30 cellular contexts compared by ENCODE assay signal in genomic region chr20:4967752-4968477, GRCh38. TPM values are rescaled to one million over a fixed set of nuclear protein-coding genes. Genes with fewer than 3 reads are reported as not detected.
DNase-seq lines count a peak whose midpoint lies in the region; ATAC-seq and TF ChIP-seq lines count a peak whose summit lies in the region.
"Had no signal": no experiment of that assay in that cellular context is flagged by ENCODE, and none has a peak within 500 bp of the region (broad histone marks: within the 10 kb centered on the region; RNA-seq: fewer than 3 reads in every experiment).

No MANE protein-coding gene starts in this region.

- no peak overlapping the region for H3K4me3 ChIP-seq in CD8-positive, alpha-beta T cell (ENCODE audit: low read depth, low read length)
- H3K4me3 ChIP-seq in prostate gland, result no peak overlapping the region
- H3K4me3 ChIP-seq: gastroesophageal sphincter, hepatocyte, lung, skin epidermis, tibial artery had no signal

- H3K27ac Mint-ChIP-seq in CD8-positive, alpha-beta T cell, result peak overlapping the region; percentile 39
- H3K27ac Mint-ChIP-seq in activated T-helper 17 cell treated with anti-CD3 and anti-CD28 coated beads, Interleukin-2, amount 50 U/mL, for 72 hours, result peak overlapping the region; percentile 10
- H3K27ac Mint-ChIP-seq: activated CD4-positive, alpha-beta T cell treated with anti-CD3 and anti-CD28 coated beads for 36 hours; nephron had no signal

- no peaks in the 10 kb centered on the region for H3K9me3 Mint-ChIP-seq in CD8-positive, alpha-beta T cell
- H3K9me3 Mint-ChIP-seq in activated T-helper 17 cell treated with anti-CD3 and anti-CD28 coated beads, Interleukin-2, amount 50 U/mL, for 72 hours, result no peaks in the 10 kb centered on the region
- H3K9me3 Mint-ChIP-seq: CD4-positive, alpha-beta memory T cell; nephron; stimulated activated naive CD8-positive, alpha-beta T cell treated with anti-CD3 and anti-CD28 coated beads, Interleukin-15, amount 100 ng/mL, for 72 hours had no signal

- H3K36me3 Mint-ChIP-seq in CD8-positive, alpha-beta T cell, result peaks cover 41% of the 10 kb centered on the region
- peaks cover 42% of the 10 kb centered on the region for H3K36me3 Mint-ChIP-seq in activated T-helper 17 cell treated with anti-CD3 and anti-CD28 coated beads, Interleukin-2, amount 50 U/mL, for 72 hours (ENCODE audit: low read depth)

- DNase-seq in CD8-positive, alpha-beta T cell, result no peak
- no peak for DNase-seq in prostate gland (ENCODE audit: low spot score)
- no peak for DNase-seq in RKO (ENCODE audit: low spot score)
- no peak for DNase-seq in NCI-H187 treated with DMSO at 0.1 percent for 48 hours (lab: John Stamatoyannopoulos, UW)
- DNase-seq: activated CD4-positive, alpha-beta T cell treated with anti-CD3 and anti-CD28 coated beads for 36 hours; activated CD8-positive, alpha-beta memory T cell treated with anti-CD3 and anti-CD28 coated beads for 24 hours; activated gamma-delta T cell treated with Interleukin-2 at 50 U/mL for 16 hours; activated T-cell treated with anti-CD3 and anti-CD28 coated beads for 4 hours; CD4-positive, alpha-beta memory T cell; dermis blood vessel endothelial cell; EL; Kasumi-1; kidney glomerular epithelial cell; NCI-H1417; NCI-H2081; NCI-H226; NCI-H69; retina; SHP77 treated with DMSO at 0.1 percent for 48 hours; stimulated activated naive CD8-positive, alpha-beta T cell treated with anti-CD3 and anti-CD28 coated beads, Interleukin-15, amount 100 ng/mL, for 72 hours; tibial artery had no signal

- H3K27ac ChIP-seq in CD8-positive, alpha-beta T cell (ENCODE audit: low read depth, low read length), result no peak overlapping the region
- peak overlapping the region; percentile 35 for H3K27ac ChIP-seq in layer of hippocampus (ENCODE audit: low read depth, low read length)
- H3K27ac ChIP-seq in prostate gland, result peak overlapping the region; percentile 2 to 6
- H3K27ac ChIP-seq: gastroesophageal sphincter, hepatocyte, tibial artery had no signal

- H3K27me3 ChIP-seq in CD8-positive, alpha-beta T cell (ENCODE audit: insufficient read depth, low read length), result no peaks in the 10 kb centered on the region
- H3K27me3 ChIP-seq in layer of hippocampus (ENCODE audit: control insufficient read depth, insufficient read depth, low read length) (no peaks in the 10 kb centered on the region), prostate gland (replicated peaks; ENCODE audit: insufficient read depth) (no peaks in the 10 kb centered on the region)
- H3K27me3 ChIP-seq: gastroesophageal sphincter, hepatocyte, tibial artery had no signal

- 97% methylated on average over 12 of the region's 12 CpGs for WGBS in prostate gland

- H3K36me3 ChIP-seq in CD8-positive, alpha-beta T cell (ENCODE audit: insufficient read depth, low read length), result peaks cover 9% of the 10 kb centered on the region
- H3K36me3 ChIP-seq in prostate gland, result no peaks in the 10 kb centered on the region

- H3K4me3 Mint-ChIP-seq in CD8-positive, alpha-beta T cell, result no peak overlapping the region
- no peak overlapping the region for H3K4me3 Mint-ChIP-seq in activated T-helper 17 cell treated with anti-CD3 and anti-CD28 coated beads, Interleukin-2, amount 50 U/mL, for 72 hours
- H3K4me3 Mint-ChIP-seq: activated CD4-positive, alpha-beta T cell treated with anti-CD3 and anti-CD28 coated beads for 36 hours; CD4-positive, alpha-beta memory T cell; nephron; stimulated activated naive CD8-positive, alpha-beta T cell treated with anti-CD3 and anti-CD28 coated beads, Interleukin-15, amount 100 ng/mL, for 72 hours had no signal

- TF ChIP-seq POLR2A in prostate gland (IDR thresholded peaks at IDR 0.05), result no peak

- no peaks in the 10 kb centered on the region for H3K27me3 Mint-ChIP-seq in CD8-positive, alpha-beta T cell (ENCODE audit: low read depth)
- no peaks in the 10 kb centered on the region for H3K27me3 Mint-ChIP-seq in activated T-helper 17 cell treated with anti-CD3 and anti-CD28 coated beads, Interleukin-2, amount 50 U/mL, for 72 hours
- H3K27me3 Mint-ChIP-seq: activated CD4-positive, alpha-beta T cell treated with anti-CD3 and anti-CD28 coated beads for 36 hours; CD4-positive, alpha-beta memory T cell; stimulated activated naive CD8-positive, alpha-beta T cell treated with anti-CD3 and anti-CD28 coated beads, Interleukin-15, amount 100 ng/mL, for 72 hours had no signal

- H3K9me3 ChIP-seq in CD8-positive, alpha-beta T cell (ENCODE audit: low read length), result no peaks in the 10 kb centered on the region
- H3K9me3 ChIP-seq in prostate gland, result no peaks in the 10 kb centered on the region
- H3K9me3 ChIP-seq: gastroesophageal sphincter, tibial artery had no signal

- no peaks in the 10 kb centered on the region for H3K4me1 ChIP-seq in CD8-positive, alpha-beta T cell (ENCODE audit: insufficient read depth, low read length)
- no peaks in the 10 kb centered on the region for H3K4me1 ChIP-seq in prostate gland (replicated peaks)

- no peak for TF ChIP-seq CTCF in CD8-positive, alpha-beta T cell (IDR thresholded peaks at IDR 0.05)
- no peak for TF ChIP-seq CTCF in prostate gland (IDR thresholded peaks at IDR 0.05)

- POLR2A ChIA-PET in CD8-positive, alpha-beta T cell (lab: Charles Lee), result no interaction called here

- intact Hi-C loops in CD8-positive, alpha-beta T cell (cut with DNase I, micrococcal nuclease), result no loop called here
- intact Hi-C loops in prostate gland (cut with DNase I), result no loop called here

- ATAC-seq in CD8-positive, alpha-beta T cell, result no peak
- ATAC-seq in activated T-helper 17 cell treated with anti-CD3 and anti-CD28 coated beads, Interleukin-2, amount 50 U/mL, for 72 hours (replicated peaks), result no peak
- no peak for ATAC-seq in HG03442 (IDR thresholded peaks at IDR 0.05; ENCODE audit: unreplicated experiment)
- no peak for ATAC-seq in GM19035 (IDR thresholded peaks at IDR 0.05; ENCODE audit: unreplicated experiment)
- ATAC-seq: activated CD4-positive, alpha-beta T cell treated with anti-CD3 and anti-CD28 coated beads for 36 hours; gastroesophageal sphincter; stimulated activated naive CD8-positive, alpha-beta T cell treated with anti-CD3 and anti-CD28 coated beads, Interleukin-15, amount 100 ng/mL, for 72 hours had no signal

- CTCF ChIA-PET in CD8-positive, alpha-beta T cell (lab: Charles Lee), result interaction anchor here (1.6 kb wide), 1 partner anchor 13 kb away, joined by 7 read pairs; no protein-coding TSS in a partner anchor

- H3K4me1 Mint-ChIP-seq in CD8-positive, alpha-beta T cell (ENCODE audit: low read depth), result peaks cover 8% of the 10 kb centered on the region
- H3K4me1 Mint-ChIP-seq in activated T-helper 17 cell treated with anti-CD3 and anti-CD28 coated beads, Interleukin-2, amount 50 U/mL, for 72 hours, result peaks cover 5% of the 10 kb centered on the region

RNA-seq across cellular contexts. Expression of gene SLC23A2, which starts 33.4 kb away (rescaled TPM):
- 10 to 100 TPM; 21.1 to 22.0 TPM for total RNA-seq in CD8-positive, alpha-beta T cell
- total RNA-seq in activated T-helper 17 cell treated with anti-CD3 and anti-CD28 coated beads, Interleukin-2, amount 50 U/mL, for 72 hours, result 10 to 100 TPM in 1 of 2 donors, 1 to 10 TPM in 1; 9.0 to 17.2 TPM
- 10 to 100 TPM; 21.0 to 39.1 TPM for total RNA-seq in prostate gland
